In the genomic region with DNA sequence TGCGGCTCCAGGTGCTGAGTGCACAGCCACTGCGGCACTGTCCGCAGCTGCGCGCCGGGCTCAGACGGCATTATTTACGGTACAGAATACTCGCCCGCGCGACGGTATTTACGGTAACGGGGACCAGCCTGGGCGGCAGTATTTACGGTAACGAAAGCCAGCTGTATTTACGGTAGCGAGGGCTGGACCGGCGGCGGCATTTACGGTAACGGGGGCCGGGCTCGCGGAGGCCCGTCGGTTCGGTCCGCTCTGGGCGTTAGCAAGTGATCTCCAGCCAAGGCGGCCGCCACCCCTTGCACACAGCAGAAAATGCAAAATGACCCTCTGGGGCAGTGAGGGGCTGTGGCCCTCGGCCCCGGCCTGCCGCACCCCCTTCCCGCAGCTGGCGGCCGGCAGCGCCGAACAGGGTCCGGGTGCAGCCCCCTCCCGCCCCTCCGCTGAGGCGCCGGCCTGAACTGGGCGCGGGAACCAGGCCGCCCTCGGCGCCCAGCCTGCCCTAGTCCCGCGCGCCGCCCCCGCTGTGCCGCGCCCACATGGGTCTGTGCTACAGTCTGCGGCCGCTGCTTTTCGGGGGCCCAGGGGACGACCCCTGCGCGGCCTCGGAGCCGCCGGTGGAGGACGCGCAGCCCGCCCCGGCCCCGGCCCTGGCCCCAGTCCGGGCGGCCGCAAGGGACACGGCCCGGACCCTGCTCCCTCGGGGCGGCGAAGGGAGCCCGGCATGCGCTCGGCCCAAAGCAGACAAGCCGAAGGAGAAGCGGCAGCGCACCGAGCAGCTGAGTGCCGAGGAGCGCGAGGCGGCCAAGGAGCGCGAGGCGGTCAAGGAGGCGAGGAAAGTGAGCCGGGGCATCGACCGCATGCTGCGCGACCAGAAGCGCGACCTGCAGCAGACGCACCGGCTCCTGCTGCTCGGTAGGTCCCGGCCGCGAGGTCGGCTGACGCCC, we compare ENCODE assay signal across 8 cellular contexts. TPM values are rescaled to one million over a fixed set of nuclear protein-coding genes. Genes with fewer than 3 reads are reported as not detected.
DNase-seq lines count a peak whose midpoint lies in the region; ATAC-seq and TF ChIP-seq lines count a peak whose summit lies in the region.

A gene (plus strand): TSS at position 234 of the 941 bp plus-strand sequence. CDS start 300 bp downstream, at position 534.

- intact Hi-C loops in Right ventricle myocardium superior (cut with DNase I), result no loop called here

- no peak within 1 kb of the TSS for H3K27ac ChIP-seq in HUES6 (ENCODE audit: low read depth, low read length)
- H3K27ac ChIP-seq in Peyer's patch, result peak within 1 kb of the TSS in 3 of 4 donors; percentile 55 to 57 (median 57)
- H3K27ac ChIP-seq in tibial nerve, result peak within 1 kb of the TSS; percentile 41 to 86 (median 80)

- peak within 1 kb of the TSS; percentile 55 for H3K4me3 ChIP-seq in AG04449 (ENCODE audit: low read depth, low read length)
- peak within 1 kb of the TSS; percentile 84 for H3K4me3 ChIP-seq in HUES6 (ENCODE audit: low read depth, low read length)
- peak within 1 kb of the TSS; percentile 35 to 76 (median 61) for H3K4me3 ChIP-seq in Peyer's patch
- peak within 1 kb of the TSS; percentile 54 to 79 (median 68) for H3K4me3 ChIP-seq in tibial nerve

- no peak for TF ChIP-seq CTCF in AG04449 (IDR thresholded peaks at IDR 0.05; ENCODE audit: insufficient read depth, low read length, missing control alignments)
- no peak for TF ChIP-seq CTCF in Peyer's patch (IDR thresholded peaks at IDR 0.05)
- no peak for TF ChIP-seq CTCF in omental fat pad (IDR thresholded peaks at IDR 0.05)
- TF ChIP-seq CTCF in tibial nerve (IDR thresholded peaks at IDR 0.05), result no peak

- peaks cover 42% of the 10 kb centered on the region for H3K27me3 Mint-ChIP-seq in activated naive CD8-positive, alpha-beta T cell treated with anti-CD3 and anti-CD28 coated beads, Interleukin-2, amount 10 ng/mL, durations not matched to agents 7 days and 5 days

- POLR2A ChIA-PET in AG04449 (lab: Yijun Ruan, JAX), result no interaction called here
- POLR2A ChIA-PET in activated naive CD8-positive, alpha-beta T cell treated with anti-CD3 and anti-CD28 coated beads, Interleukin-2, amount 10 ng/mL, durations not matched to agents 7 days and 5 days (lab: Charles Lee), result no interaction called here

- H3K36me3 ChIP-seq in HUES6 (ENCODE audit: control insufficient read depth, insufficient read depth, low read length) (no peaks in the 10 kb centered on the region), Peyer's patch (no peaks in the 10 kb centered on the region), tibial nerve (no peaks in the 10 kb centered on the region)

- peaks cover 14% of the 10 kb centered on the region for H3K27me3 ChIP-seq in HUES6 (ENCODE audit: control insufficient read depth, insufficient read depth, low read length)
- no peaks in the 10 kb centered on the region for H3K27me3 ChIP-seq in Peyer's patch
- no peaks in the 10 kb centered on the region for H3K27me3 ChIP-seq in tibial nerve

- CTCF ChIA-PET in AG04449 (lab: Yijun Ruan, JAX), result interaction anchor here (1.1 kb wide), 1 partner anchor 837 kb away, joined by 4 read pairs; no protein-coding TSS in a partner anchor

- DNase-seq in AG04449 (ENCODE audit: low read depth, low spot score) (peak; percentile 34), Peyer's patch (peak; percentile 28 to 78 (median 69)), Right ventricle myocardium superior (peak; percentile 86), omental fat pad (ENCODE audit: low spot score) (peak; percentile 49), tibial nerve (ENCODE audit: low spot score in 2 of 2) (peak; percentile 56 to 69)
- peak; percentile 67 for DNase-seq in activated naive CD8-positive, alpha-beta T cell treated with anti-CD3 and anti-CD28 coated beads, Interleukin-2, amount 10 ng/mL, durations not matched to agents 7 days and 5 days

- H3K4me3 Mint-ChIP-seq in activated naive CD8-positive, alpha-beta T cell treated with anti-CD3 and anti-CD28 coated beads, Interleukin-2, amount 10 ng/mL, durations not matched to agents 7 days and 5 days, result peak within 1 kb of the TSS; percentile 48

- TF ChIP-seq EP300 in tibial nerve (IDR thresholded peaks at IDR 0.05), result peak in 1 of 2 donors; percentile 66

- H3K4me1 ChIP-seq in HUES6 (ENCODE audit: control insufficient read depth, insufficient read depth, low read length), result no peaks in the 10 kb centered on the region
- peaks cover 0 to 15% (median 7%) of the 10 kb centered on the region in 4 donors for H3K4me1 ChIP-seq in Peyer's patch
- peaks cover 0 to 9% (median 0%) of the 10 kb centered on the region in 4 donors for H3K4me1 ChIP-seq in tibial nerve

- peak within 1 kb of the TSS; percentile 61 for H3K9ac ChIP-seq in HUES6 (ENCODE audit: low read length)

- no peaks in the 10 kb centered on the region for H3K9me3 Mint-ChIP-seq in activated naive CD8-positive, alpha-beta T cell treated with anti-CD3 and anti-CD28 coated beads, Interleukin-2, amount 10 ng/mL, durations not matched to agents 7 days and 5 days

- TF ChIP-seq POLR2A in Peyer's patch (IDR thresholded peaks at IDR 0.05), result no peak
- no peak for TF ChIP-seq POLR2A in tibial nerve (IDR thresholded peaks at IDR 0.05)

- ATAC-seq in GM19025 (IDR thresholded peaks at IDR 0.05; ENCODE audit: low read depth, unreplicated experiment) (peak; percentile 67), Right ventricle myocardium superior (ENCODE audit: poor library complexity) (peak; percentile 97), omental fat pad (ENCODE audit: low FRiP score) (peak; percentile 95)
- peak; percentile 80 for ATAC-seq in activated naive CD8-positive, alpha-beta T cell treated with anti-CD3 and anti-CD28 coated beads, Interleukin-2, amount 10 ng/mL, durations not matched to agents 7 days and 5 days (ENCODE audit: low read depth)

- no peak within 1 kb of the TSS for H3K27ac Mint-ChIP-seq in activated naive CD8-positive, alpha-beta T cell treated with anti-CD3 and anti-CD28 coated beads, Interleukin-2, amount 10 ng/mL, durations not matched to agents 7 days and 5 days

- 0 to 1% methylated on average over 25 to 60 of the region's 112 CpGs for WGBS in tibial nerve, 2 donors

- H3K9me3 ChIP-seq in HUES6 (ENCODE audit: control insufficient read depth, insufficient read depth, low read depth, low read length), result no peaks in the 10 kb centered on the region
- no peaks in the 10 kb centered on the region for H3K9me3 ChIP-seq in Peyer's patch
- H3K9me3 ChIP-seq in tibial nerve, result no peaks in the 10 kb centered on the region

- H3K36me3 Mint-ChIP-seq in activated naive CD8-positive, alpha-beta T cell treated with anti-CD3 and anti-CD28 coated beads, Interleukin-2, amount 10 ng/mL, durations not matched to agents 7 days and 5 days, result no peaks in the 10 kb centered on the region

- peaks cover 5% of the 10 kb centered on the region for H3K4me1 Mint-ChIP-seq in activated naive CD8-positive, alpha-beta T cell treated with anti-CD3 and anti-CD28 coated beads, Interleukin-2, amount 10 ng/mL, durations not matched to agents 7 days and 5 days

RNA-seq across cellular contexts. Expression of the gene that starts here (rescaled TPM):
- total RNA-seq in Peyer's patch (1 to 10 TPM; 2.5 to 7.4 (median 3.6) TPM), Right ventricle myocardium superior (5.1 TPM), omental fat pad (10 to 100 TPM in 1 of 4 donors, 1 to 10 TPM in 3; 1.9 to 12.8 (median 7.0) TPM), tibial nerve (10 to 100 TPM; 11.3 to 17.3 (median 14.4) TPM)
- under 1 TPM in 1 of 2 experiments, not detected in 1; 0.60 TPM for total RNA-seq in activated naive CD8-positive, alpha-beta T cell treated with anti-CD3 and anti-CD28 coated beads, Interleukin-2, amount 10 ng/mL, durations not matched to agents 7 days and 5 days

Comparison
In these comparisons a context has a peak if more than half of its experiments do, and no peak if none do; other contexts are left out.
1. Peak in DNase-seq and ATAC-seq in activated naive CD8-positive, alpha-beta T cell treated with anti-CD3 and anti-CD28 coated beads, Interleukin-2, amount 10 ng/mL, durations not matched to agents 7 days and 5 days; RNA of the gene not detected or under 1 TPM.
2. DNase-seq: peak in every context shown above with its lines; median percentile 86 in Right ventricle myocardium superior; 69 in Peyer's patch; 67 in activated naive CD8-positive, alpha-beta T cell treated with anti-CD3 and anti-CD28 coated beads, Interleukin-2, amount 10 ng/mL, durations not matched to agents 7 days and 5 days; 62 in tibial nerve; 49 in omental fat pad; 34 in AG04449.